ENCODE assay signal across 15 cellular contexts in genomic region chr7:17986826-17987225, GRCh38. TPM values are rescaled to one million over a fixed set of nuclear protein-coding genes. Genes with fewer than 3 reads are reported as not detected.
A peak's percentile ranks its signal among the peaks of the same experiment; 100 is the strongest.
DNase-seq lines count a peak whose midpoint lies in the region; ATAC-seq, FAIRE-seq and TF ChIP-seq lines count a peak whose summit lies in the region.
"Had no signal": no experiment of that assay in that cellular context is flagged by ENCODE, and none has a peak within 500 bp of the region (broad histone marks: within the 10 kb centered on the region; RNA-seq: fewer than 3 reads in every experiment).

No MANE protein-coding gene starts in this region.

- H3K4me1 Mint-ChIP-seq in progenitor cell of endocrine pancreas (ENCODE audit: low read depth): peaks cover 2% of the 10 kb centered on the region

- H3K4me1 ChIP-seq in right atrium auricular region (no peaks in the 10 kb centered on the region), vagina (peaks cover 12% of the 10 kb centered on the region), kidney (ENCODE audit: control insufficient read depth in 1 of 2, insufficient read depth in 1 of 2, low read depth in 1 of 2, low read length in 2 of 2) (no peaks in the 10 kb centered on the region)

- DNase-seq in Right ventricle myocardium superior (no peak), right atrium auricular region (ENCODE audit: low spot score) (no peak), astrocyte of the spinal cord (ENCODE audit: low read depth, low spot score) (peak; percentile 79), hepatic stellate cell (ENCODE audit: low spot score) (peak; percentile 41), vagina (ENCODE audit: extremely low spot score in 2 of 2) (no peak), progenitor cell of endocrine pancreas (ENCODE audit: low spot score, unreplicated experiment) (no peak), kidney (no peak)
- no peak for DNase-seq in effector CD4-positive, alpha-beta T cell
- DNase-seq: activated CD8-positive, alpha-beta memory T cell treated with anti-CD3 and anti-CD28 coated beads, Interleukin-2, amount 50 U/mL, for 48 hours; KBM-7; kidney glomerular epithelial cell; nucleus accumbens; stimulated activated CD4-positive, alpha-beta T cell treated with anti-CD3 and anti-CD28 coated beads, Interleukin-4, amount 100 ng/mL, for 4 hours had no signal

- TF ChIP-seq CTCF in right atrium auricular region (IDR thresholded peaks at IDR 0.05) (no peak), astrocyte of the spinal cord (IDR thresholded peaks at IDR 0.05; ENCODE audit: low read depth, low read length) (no peak), vagina (IDR thresholded peaks at IDR 0.05) (no peak), progenitor cell of endocrine pancreas (IDR thresholded peaks at IDR 0.05; ENCODE audit: unreplicated experiment) (no peak), kidney (IDR thresholded peaks at IDR 0.05; ENCODE audit: borderline replicate concordance, extremely low read depth, insufficient read depth) (no peak)

- H3K27me3 Mint-ChIP-seq in progenitor cell of endocrine pancreas: no peaks in the 10 kb centered on the region

- H3K36me3 ChIP-seq in right atrium auricular region (no peaks in the 10 kb centered on the region), vagina (no peaks in the 10 kb centered on the region), kidney (ENCODE audit: control insufficient read depth in 1 of 2, insufficient read depth in 2 of 2, low read length in 2 of 2) (no peaks in the 10 kb centered on the region)

- in situ Hi-C loops in astrocyte of the spinal cord (cut with HindIII; ENCODE audit: low sequenced_read_pairs): no loop called here

- H3K27ac Mint-ChIP-seq in progenitor cell of endocrine pancreas: no peak overlapping the region

- no peaks in the 10 kb centered on the region for H3K9me3 ChIP-seq in right atrium auricular region
- H3K9me3 ChIP-seq in vagina: no peaks in the 10 kb centered on the region
- H3K9me3 ChIP-seq in kidney (ENCODE audit: control insufficient read depth in 1 of 2, low read length in 2 of 2): no peaks in the 10 kb centered on the region

- TF ChIP-seq POLR2A in vagina (IDR thresholded peaks at IDR 0.05): no peak

- H3K27ac ChIP-seq in right atrium auricular region (no peak overlapping the region), vagina (peak overlapping the region; percentile 18), kidney (ENCODE audit: low read depth in 2 of 2, low read length in 2 of 2) (no peak overlapping the region)

- no peaks in the 10 kb centered on the region for H3K27me3 ChIP-seq in right atrium auricular region
- H3K27me3 ChIP-seq in vagina: no peaks in the 10 kb centered on the region

- no peak for FAIRE-seq in kidney (lab: Jason Lieb, UNC)
- FAIRE-seq: A204.1, TTC549 had no signal

- intact Hi-C loops in Right ventricle myocardium superior (cut with DNase I) (no loop called here), vagina (cut with DNase I) (no loop called here), kidney (cut with DNase I) (no loop called here)

- H3K9ac ChIP-seq in kidney (ENCODE audit: low read length in 2 of 2): no peak overlapping the region

- H3K4me3 Mint-ChIP-seq in progenitor cell of endocrine pancreas (ENCODE audit: low read depth): no peak overlapping the region

- no peak overlapping the region for H3K4me3 ChIP-seq in right atrium auricular region
- no peak overlapping the region for H3K4me3 ChIP-seq in astrocyte of the spinal cord (ENCODE audit: low read depth, low read length)
- no peak overlapping the region for H3K4me3 ChIP-seq in vagina
- no peak overlapping the region for H3K4me3 ChIP-seq in kidney (ENCODE audit: low read length in 2 of 2)

- H3K9me3 Mint-ChIP-seq in progenitor cell of endocrine pancreas (ENCODE audit: low read depth): no peaks in the 10 kb centered on the region

- peak; percentile 77 for ATAC-seq in Right ventricle myocardium superior (ENCODE audit: poor library complexity)

- H3K36me3 Mint-ChIP-seq in progenitor cell of endocrine pancreas (ENCODE audit: insufficient read depth): no peaks in the 10 kb centered on the region

RNA-seq across cellular contexts. Expression of gene PRPS1L1, which starts 40.8 kb away (rescaled TPM):
- not detected for total RNA-seq in Right ventricle myocardium superior
- not detected for total RNA-seq in right atrium auricular region
- not detected for total RNA-seq in vagina
- total RNA-seq in progenitor cell of endocrine pancreas: not detected in 2 replicates
- total RNA-seq in kidney: not detected
- not detected for polyA plus RNA-seq in kidney (ENCODE audit: insufficient read depth, low read depth, low replicate concordance)

RNA-seq across cellular contexts. Expression of gene SNX13, which starts 46.5 kb away (rescaled TPM):
- total RNA-seq in Right ventricle myocardium superior (36.9 TPM), right atrium auricular region (10 to 100 TPM; 36.1 to 46.9 TPM), vagina (67.3 TPM), progenitor cell of endocrine pancreas (44.4 and 48.5 TPM in 2 replicates), kidney (57.0 TPM)
- 9.9 TPM for polyA plus RNA-seq in kidney (ENCODE audit: insufficient read depth, low read depth, low replicate concordance)

Comparison
In these comparisons a context has a peak if more than half of its experiments do, and no peak if none do; other contexts are left out.
1. DNase-seq: peak in astrocyte of the spinal cord (single experiment) and hepatic stellate cell (single experiment); none in Right ventricle myocardium superior (single experiment), right atrium auricular region (single experiment), vagina (0 of 2), progenitor cell of endocrine pancreas (single experiment), effector CD4-positive, alpha-beta T cell (single experiment) and kidney (single experiment).